In the genomic region with DNA sequence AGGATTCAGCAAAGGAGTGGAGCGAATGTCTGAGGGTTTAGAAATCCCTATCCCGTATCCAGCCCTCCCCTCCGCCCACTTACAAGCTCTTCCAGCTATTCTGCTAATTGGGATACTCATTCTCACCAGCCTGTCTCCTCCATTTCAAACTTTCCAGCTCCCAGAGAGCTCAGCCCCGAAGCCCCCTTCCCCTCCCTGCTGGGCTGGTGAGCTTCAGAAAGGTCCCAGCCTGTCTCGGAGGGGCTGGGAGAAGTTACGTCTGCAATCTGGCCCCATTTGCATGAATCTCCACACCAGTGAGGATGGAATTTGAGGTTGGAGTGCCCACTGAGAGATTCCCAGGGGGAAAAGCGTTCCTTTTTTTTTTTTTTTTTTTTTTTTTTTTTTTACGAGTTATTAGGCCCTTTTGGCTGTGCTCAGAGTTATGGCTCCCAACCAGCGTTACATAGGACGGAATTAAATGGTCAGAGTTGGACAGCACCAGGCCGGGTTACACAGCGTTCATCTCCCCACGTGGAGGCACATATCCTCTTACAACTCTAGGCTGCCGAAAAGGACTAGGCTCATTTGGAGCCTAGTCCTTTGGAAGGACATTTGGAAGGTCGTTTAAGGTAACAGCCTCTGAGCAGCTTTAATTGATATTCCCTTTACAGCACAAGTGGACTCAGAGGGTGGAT, we compare ENCODE assay signal across 1 cellular context.
TF ChIP-seq lines count a peak whose summit lies in the region.

No MANE protein-coding gene starts in this region.

TF ChIP-seq in GM23338, 12 proteins besides CTCF, POLR2A, EP300 and RAD21 (continued from another document):
- TF ChIP-seq REST (IDR thresholded peaks at IDR 0.05; ENCODE audit: unreplicated experiment): no peak
- TF ChIP-seq ZNF462 (CRISPR knock-in tag; IDR thresholded peaks at IDR 0.05): no peak
- TF ChIP-seq CREB1 (CRISPR knock-in tag; IDR thresholded peaks at IDR 0.05; ENCODE audit: low read depth): no peak
- no peak for TF ChIP-seq ZNF114 (CRISPR knock-in tag; IDR thresholded peaks at IDR 0.05)
- TF ChIP-seq JUNB (IDR thresholded peaks at IDR 0.05; ENCODE audit: unreplicated experiment): no peak
- TF ChIP-seq EZH2 (IDR thresholded peaks at IDR 0.05; ENCODE audit: low read depth, unreplicated experiment): no peak
- TF ChIP-seq STAT1 (IDR thresholded peaks at IDR 0.05; ENCODE audit: unreplicated experiment): no peak
